ENCODE assay signal across 9 cellular contexts in the genomic region with DNA sequence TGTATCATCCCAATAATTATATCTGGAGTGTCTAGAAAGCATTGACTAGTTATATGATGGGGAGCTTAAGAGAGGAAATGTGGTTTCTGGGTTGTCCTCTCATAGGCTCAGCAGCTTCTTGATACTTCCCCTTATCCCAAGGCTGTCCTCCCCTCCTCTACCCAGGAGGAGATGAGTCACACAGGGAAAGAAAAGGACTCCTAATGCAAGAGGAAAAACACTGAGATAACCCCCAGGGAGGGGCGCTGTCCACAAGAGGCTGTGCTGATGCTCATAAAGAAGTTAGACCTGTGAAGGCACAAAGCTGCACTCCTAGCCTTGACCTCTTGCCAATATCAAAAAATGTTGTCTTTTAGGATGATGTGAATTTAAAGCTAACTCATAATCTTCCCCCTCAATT. TPM values are rescaled to one million over a fixed set of nuclear protein-coding genes. Genes with fewer than 3 reads are reported as not detected.
DNase-seq lines count a peak whose midpoint lies in the region; ATAC-seq and TF ChIP-seq lines count a peak whose summit lies in the region.
"Had no signal": no experiment of that assay in that cellular context is flagged by ENCODE, and none has a peak within 500 bp of the region (broad histone marks: within the 10 kb centered on the region; RNA-seq: fewer than 3 reads in every experiment).

No MANE protein-coding gene starts in this region.

- H3K4me1 Mint-ChIP-seq in WTC11 (peaks cover 25% of the 10 kb centered on the region), mesothelial cell of epicardium (no peaks in the 10 kb centered on the region)

- POLR2A ChIA-PET in WTC11 (lab: Charles Lee), result no interaction called here

- H3K9me3 Mint-ChIP-seq in WTC11 (peaks cover 8% of the 10 kb centered on the region; the same call in 1 of the 2 replicates), mesothelial cell of epicardium (peaks cover 7% of the 10 kb centered on the region)
- H3K9me3 Mint-ChIP-seq: activated T-cell treated with anti-CD3 and anti-CD28 coated beads, Interleukin-2, amount 50 U/mL, for 72 hours had no signal

- TF ChIP-seq CTCF in WTC11 (IDR thresholded peaks at IDR 0.05) (no peak), mesothelial cell of epicardium (IDR thresholded peaks at IDR 0.05; ENCODE audit: unreplicated experiment) (no peak)

- in situ Hi-C loops in Caki2 (cut with HindIII; ENCODE audit: low pct_unique_long_range_greater_than_20kb, low sequenced_read_pairs), result no loop called here
- in situ Hi-C loops in KBM-7 (cut with MboI; ENCODE audit: low pct_unique_long_range_greater_than_20kb, low sequenced_read_pairs), result loop anchor here (25.0 kb wide), 2 partner anchors 300 to 525 kb away; no protein-coding TSS in a partner anchor

- intact Hi-C loops in left colon (cut with DNase I, micrococcal nuclease), result no loop called here

- DNase-seq in Caki2 (ENCODE audit: low read depth) (peak; percentile 71), KBM-7 (peak; percentile 79), WTC11 (ENCODE audit: low spot score) (peak; percentile 66), left colon (no peak), NCI-H187 treated with DMSO at 0.1 percent for 48 hours (lab: John Stamatoyannopoulos, UW) (no peak), NCI-H2029 treated with DMSO at 0.1 percent for 48 hours (lab: John Stamatoyannopoulos, UW) (no peak), mesothelial cell of epicardium (ENCODE audit: low spot score in 2 of 2, unreplicated experiment in 2 of 2) (no peak)
- DNase-seq: activated T-cell treated with anti-CD3 and anti-CD28 coated beads, Interleukin-2, amount 50 U/mL, for 72 hours had no signal

- CTCF ChIA-PET in WTC11 (lab: Charles Lee), result interaction anchor here (0.6 to 1.5 kb wide), 16 partner anchors 9 to 527 kb away, joined by 3 to 8 read pairs (median 4); partner anchors contain the start of genes GYG1, HLTF, HPS3 and TM4SF18

- H3K27ac Mint-ChIP-seq in WTC11 (no peak overlapping the region), mesothelial cell of epicardium (no peak overlapping the region)
- H3K27ac Mint-ChIP-seq: activated T-cell treated with anti-CD3 and anti-CD28 coated beads, Interleukin-2, amount 50 U/mL, for 72 hours had no signal

- H3K36me3 Mint-ChIP-seq in WTC11, result no peaks in the 10 kb centered on the region
- no peaks in the 10 kb centered on the region for H3K36me3 Mint-ChIP-seq in mesothelial cell of epicardium

- H3K4me3 Mint-ChIP-seq in WTC11 (no peak overlapping the region), mesothelial cell of epicardium (no peak overlapping the region)
- H3K4me3 Mint-ChIP-seq: activated T-cell treated with anti-CD3 and anti-CD28 coated beads, Interleukin-2, amount 50 U/mL, for 72 hours had no signal

- H3K27me3 Mint-ChIP-seq in WTC11 (ENCODE audit: low read depth) (no peaks in the 10 kb centered on the region), mesothelial cell of epicardium (ENCODE audit: low read depth) (peaks cover 7% of the 10 kb centered on the region)

- ATAC-seq in WTC11 (peak; percentile 85), left colon (peak; percentile 37), GM21786 (IDR thresholded peaks at IDR 0.05; ENCODE audit: unreplicated experiment) (no peak)
- ATAC-seq: activated T-cell treated with anti-CD3 and anti-CD28 coated beads, Interleukin-2, amount 50 U/mL, for 72 hours had no signal

TF ChIP-seq in WTC11, 78 proteins besides CTCF, POLR2A, EP300 and RAD21:
- TF ChIP-seq GTF2I (CRISPR knock-in tag; conservative IDR thresholded peaks at IDR 0.05) (no peak), SMAD4 (CRISPR knock-in tag; IDR thresholded peaks at IDR 0.05) (no peak), FOXK1 (CRISPR knock-in tag; IDR thresholded peaks at IDR 0.05) (no peak), CREM (CRISPR knock-in tag; IDR thresholded peaks at IDR 0.05) (no peak), NR1H2 (CRISPR knock-in tag; IDR thresholded peaks at IDR 0.05) (no peak), ZNF396 (CRISPR knock-in tag; IDR thresholded peaks at IDR 0.05; ENCODE audit: borderline replicate concordance) (no peak; the same call in 1 of the 2 replicates), FOXP4 (CRISPR knock-in tag; IDR thresholded peaks at IDR 0.05) (no peak), ZNF219 (CRISPR knock-in tag; IDR thresholded peaks at IDR 0.05; ENCODE audit: borderline replicate concordance) (no peak), FOXP1 (CRISPR knock-in tag; IDR thresholded peaks at IDR 0.05; ENCODE audit: borderline replicate concordance) (no peak), NFYB (CRISPR knock-in tag; conservative IDR thresholded peaks at IDR 0.05; ENCODE audit: low read depth) (no peak), ZNF317 (CRISPR knock-in tag; IDR thresholded peaks at IDR 0.05; ENCODE audit: borderline replicate concordance, low read depth) (no peak), NR3C1 (CRISPR knock-in tag; conservative IDR thresholded peaks at IDR 0.05; ENCODE audit: low read depth) (no peak)
- TF ChIP-seq, protein P1, sequence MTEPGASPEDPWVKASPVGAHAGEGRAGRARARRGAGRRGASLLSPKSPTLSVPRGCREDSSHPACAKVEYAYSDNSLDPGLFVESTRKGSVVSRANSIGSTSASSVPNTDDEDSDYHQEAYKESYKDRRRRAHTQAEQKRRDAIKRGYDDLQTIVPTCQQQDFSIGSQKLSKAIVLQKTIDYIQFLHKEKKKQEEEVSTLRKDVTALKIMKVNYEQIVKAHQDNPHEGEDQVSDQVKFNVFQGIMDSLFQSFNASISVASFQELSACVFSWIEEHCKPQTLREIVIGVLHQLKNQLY (CRISPR knock-in tag; IDR thresholded peaks at IDR 0.05), result no peak
- TF ChIP-seq, protein P2, sequence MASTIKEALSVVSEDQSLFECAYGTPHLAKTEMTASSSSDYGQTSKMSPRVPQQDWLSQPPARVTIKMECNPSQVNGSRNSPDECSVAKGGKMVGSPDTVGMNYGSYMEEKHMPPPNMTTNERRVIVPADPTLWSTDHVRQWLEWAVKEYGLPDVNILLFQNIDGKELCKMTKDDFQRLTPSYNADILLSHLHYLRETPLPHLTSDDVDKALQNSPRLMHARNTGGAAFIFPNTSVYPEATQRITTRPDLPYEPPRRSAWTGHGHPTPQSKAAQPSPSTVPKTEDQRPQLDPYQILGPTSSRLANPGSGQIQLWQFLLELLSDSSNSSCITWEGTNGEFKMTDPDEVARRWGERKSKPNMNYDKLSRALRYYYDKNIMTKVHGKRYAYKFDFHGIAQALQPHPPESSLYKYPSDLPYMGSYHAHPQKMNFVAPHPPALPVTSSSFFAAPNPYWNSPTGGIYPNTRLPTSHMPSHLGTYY (CRISPR knock-in tag; IDR thresholded peaks at IDR 0.05), result no peak

RNA-seq across cellular contexts. Expression of gene GYG1, which starts 28.8 kb away (rescaled TPM):
- 28.1 and 63.3 TPM in 2 replicates for total RNA-seq in Caki2 (2014; rRNA removed; shearing (Covaris generic); ENCODE audit: low replicate concordance)
- total RNA-seq in WTC11 (2021), result 34.8 to 43.1 TPM (median 41.7 TPM) in 3 replicates
- total RNA-seq in left colon, result 10 to 100 TPM; 18.5 to 31.2 TPM
- total RNA-seq in mesothelial cell of epicardium, result 20.9 to 22.5 TPM (median 21.2 TPM) in 3 replicates

Comparison
In these comparisons a context has a peak if more than half of its experiments do, and no peak if none do; other contexts are left out.
1. DNase-seq: peak in Caki2 (single experiment), KBM-7 (single experiment) and WTC11 (single experiment); none in left colon (0 of 2), NCI-H187 treated with DMSO at 0.1 percent for 48 hours (single experiment), NCI-H2029 treated with DMSO at 0.1 percent for 48 hours (single experiment) and mesothelial cell of epicardium (0 of 2).